27 cellular contexts compared by ENCODE assay signal in genomic region chr17:80117491-80118401, GRCh38. TPM values are rescaled to one million over a fixed set of nuclear protein-coding genes. Genes with fewer than 3 reads are reported as not detected.
DNase-seq lines count a peak whose midpoint lies in the region; ATAC-seq, FAIRE-seq and TF ChIP-seq lines count a peak whose summit lies in the region.
"Had no signal": no experiment of that assay in that cellular context is flagged by ENCODE, and none has a peak within 500 bp of the region (broad histone marks: within the 10 kb centered on the region; RNA-seq: fewer than 3 reads in every experiment).

No MANE protein-coding gene starts in this region.

- 13% methylated on average over 31 of the region's 31 CpGs for WGBS in K562 (ENCODE audit: insufficient coverage, low coverage, missing lambda C conversion rate)

- H3K9ac ChIP-seq in K562 (ENCODE audit: insufficient read depth in 1 of 2, low read depth in 2 of 2, low read length in 2 of 2), result peak overlapping the region in 1 of 2 experiments; percentile 52; a peak in 2 of 4 replicates
- H3K9ac ChIP-seq: parathyroid adenoma had no signal

- in situ Hi-C loops in K562 (cut with MboI), result no loop called here

- TF ChIP-seq POLR2A in K562 (conservative IDR thresholded peaks at IDR 0.05), result no peak

- FAIRE-seq in K562 (lab: Jason Lieb, UNC), result no peak
- FAIRE-seq: GM12891 had no signal

- H2AFZ ChIP-seq in K562 (ENCODE audit: low read depth, low read length), result no peak overlapping the region
- H2AFZ ChIP-seq: parathyroid adenoma had no signal

- H3K27me3 ChIP-seq in left ventricle myocardium inferior (ENCODE audit: low read depth), result no peaks in the 10 kb centered on the region
- H3K27me3 ChIP-seq in K562 (ENCODE audit: control insufficient read depth in 2 of 2, insufficient read depth in 2 of 2, low read length in 2 of 2), result peaks cover 46 to 63% of the 10 kb centered on the region in 2 experiments
- H3K27me3 ChIP-seq: brain microvascular endothelial cell had no signal

- H3K27ac ChIP-seq in left ventricle myocardium inferior (replicated peaks) (no peak overlapping the region), K562 (ENCODE audit: extremely low read depth, low read depth, low read length) (no peak overlapping the region)
- H3K27ac ChIP-seq: brain microvascular endothelial cell, epithelial cell of prostate, parathyroid adenoma had no signal

- DNase-seq in Right ventricle myocardium superior, result peak; percentile 36
- no peak for DNase-seq in left ventricle myocardium inferior
- DNase-seq in K562 (ENCODE audit: extremely low read depth in 1 of 4, low spot score in 3 of 4), result no peak
- peak; percentile 89 for DNase-seq in mesenteric fat pad (ENCODE audit: low spot score)
- DNase-seq in SHP77 (lab: John Stamatoyannopoulos, UW), result no peak
- no peak for DNase-seq in activated CD4-positive, CD25-positive, alpha-beta regulatory T cell (lab: John Stamatoyannopoulos, UW)
- DNase-seq: activated CD4-positive, alpha-beta T cell treated with anti-CD3 and anti-CD28 coated beads for 48 hours; activated CD8-positive, alpha-beta memory T cell treated with anti-CD3 and anti-CD28 coated beads for 24 hours; brain microvascular endothelial cell; CD4-positive, alpha-beta memory T cell; DMS 273 treated with DMSO at 0.1 percent for 48 hours; HCEC 1CT; Karpas-422; NCI-H1417 treated with DMSO at 0.1 percent for 48 hours; NCI-H2081; NCI-H2227 treated with DMSO at 0.1 percent for 48 hours; NCI-H526 treated with DMSO at 0.1 percent for 48 hours; right cardiac atrium; stimulated activated CD4-positive, alpha-beta T cell treated with anti-CD3 and anti-CD28 coated beads, Interleukin-4, amount 100 ng/mL, for 24 hours; stimulated activated naive CD4-positive, alpha-beta T cell; T-helper 17 cell had no signal

- CTCF ChIA-PET in K562 (lab: Yijun Ruan, JAX; ENCODE audit: low intra/inter-chr PET ratio), result no interaction called here

- TF ChIP-seq RAD21 in K562 (CRISPR knock-in tag; conservative IDR thresholded peaks at IDR 0.05 in 1 of 2, IDR thresholded peaks at IDR 0.05 in 1 of 2), result no peak

- H3K9me3 ChIP-seq in left ventricle myocardium inferior (replicated peaks) (peaks cover 6% of the 10 kb centered on the region), K562 (replicated peaks; ENCODE audit: control insufficient read depth, insufficient read depth, low read depth, low read length) (0 out of 2 replicates have a peak, but pooled peaks cover 5% of the 10 kb centered on the region)

- H3K4me1 ChIP-seq in left ventricle myocardium inferior (no peaks in the 10 kb centered on the region), K562 (replicated peaks in 1 of 2; ENCODE audit: control insufficient read depth in 2 of 2, insufficient read depth in 2 of 2, low read length in 2 of 2) (peaks cover 0 to 40% of the 10 kb centered on the region in 2 experiments; a peak in 2 of 5 replicates)
- H3K4me1 ChIP-seq: parathyroid adenoma had no signal

- no peaks in the 10 kb centered on the region for H3K79me2 ChIP-seq in K562 (ENCODE audit: control insufficient read depth, insufficient read depth, low read length)
- H3K79me2 ChIP-seq: parathyroid adenoma had no signal

- no peak overlapping the region for H3K4me2 ChIP-seq in K562 (ENCODE audit: insufficient read depth, low read length)

- POLR2A ChIA-PET in K562 (lab: Yijun Ruan, JAX), result interaction anchor here (1.4 to 2.2 kb wide), 2 partner anchors 10 to 24 kb away, joined by 4 to 7 read pairs; no protein-coding TSS in a partner anchor

- H4K20me1 ChIP-seq in K562 (replicated peaks; ENCODE audit: control insufficient read depth, insufficient read depth, low read length), result no peaks in the 10 kb centered on the region

- BruUV-seq in K562 (replicated peaks; lab: Mats Ljungman, UMichigan), result no TSS peak

- H3K36me3 ChIP-seq in left ventricle myocardium inferior (peaks cover 5% of the 10 kb centered on the region), K562 (ENCODE audit: control insufficient read depth, insufficient read depth, low read length) (no peaks in the 10 kb centered on the region)
- H3K36me3 ChIP-seq: brain microvascular endothelial cell had no signal

- intact Hi-C loops in Right ventricle myocardium superior (cut with DNase I), result no loop called here
- intact Hi-C loops in left ventricle myocardium inferior (cut with micrococcal nuclease), result no loop called here
- intact Hi-C loops in K562 (cut with micrococcal nuclease), result no loop called here

- ATAC-seq in Right ventricle myocardium superior (ENCODE audit: poor library complexity), result no peak
- ATAC-seq in K562, result peak; percentile 13; the same call in 1 of the 3 replicates
- no peak for ATAC-seq in HG03045 (IDR thresholded peaks at IDR 0.05; ENCODE audit: unreplicated experiment)
- ATAC-seq in HG02571 (IDR thresholded peaks at IDR 0.05; ENCODE audit: unreplicated experiment), result no peak
- ATAC-seq: T-helper 17 cell had no signal

- no peak overlapping the region for H3K4me3 ChIP-seq in left ventricle myocardium inferior
- H3K4me3 ChIP-seq in K562, result no peak overlapping the region

- no peak for TF ChIP-seq CTCF in left ventricle myocardium inferior (IDR thresholded peaks at IDR 0.05; ENCODE audit: borderline replicate concordance)
- TF ChIP-seq CTCF in K562 (IDR thresholded peaks at IDR 0.05 in 2 of 3, conservative IDR thresholded peaks at IDR 0.05 in 1 of 3; ENCODE audit: insufficient read depth in 2 of 3, low read depth in 1 of 3, low read length in 3 of 3), result no peak

- TF ChIP-seq EP300 in K562 (IDR thresholded peaks at IDR 0.05; ENCODE audit: low read length), result no peak

- no peaks in the 10 kb centered on the region for H3K9me1 ChIP-seq in K562 (ENCODE audit: control insufficient read depth, insufficient read depth, low read length)

RNA-seq across cellular contexts. Expression of gene GAA, which starts 16.4 kb away (rescaled TPM):
- total RNA-seq in Right ventricle myocardium superior (45.3 TPM), left ventricle myocardium inferior (44.4 TPM), K562 (2014; rRNA removed) (6.1 and 6.4 TPM in 2 replicates), K562 (2014; rRNA removed; fragmentation: Illumina TruSeq; extraction: Trizol) (1.1 and 1.2 TPM in 2 replicates), K562 (2015; rRNA removed; fragmentation: Illumina TruSeq; extraction: Trizol) (1.0 and 1.5 TPM in 2 replicates), K562 (2021) (3.8 and 4.0 TPM in 2 replicates), mesenteric fat pad (61.4 TPM)
- total RNA-seq in K562 (2011; cell fraction: chromatin; rRNA removed; ENCODE audit: low replicate concordance), result 7.6 and 18.3 TPM in 2 replicates
- total RNA-seq in K562 (2011; cell fraction: nucleolus; rRNA removed), result 11.8 and 20.2 TPM in 2 replicates
- total RNA-seq in K562 (2011; cell fraction: nucleoplasm; rRNA removed), result 9.5 and 13.4 TPM in 2 replicates
- polyA plus RNA-seq in K562 (2011; rRNA removed) (1.7 and 2.6 TPM in 2 replicates), K562 (2014; fragmentation: Illumina TruSeq; extraction: Trizol) (1.9 TPM in 2 replicates), K562 (2014; fragmentation: Nextera tagmentation; extraction: Ambion mirVana) (under 1 TPM; 0.15 to 0.87 TPM), K562 (2014; rRNA removed) (5.8 and 6.0 TPM in 2 replicates)
- polyA plus RNA-seq in K562 (2011; cell fraction: cytosol; rRNA removed), result 2.3 and 5.6 TPM in 2 replicates
- 14.5 and 29.7 TPM in 2 replicates for polyA plus RNA-seq in K562 (2011; cell fraction: nucleus; rRNA removed)
- polyA plus RNA-seq in K562 (2012), result 2.5 and 7.0 TPM in 2 replicates
- polyA minus RNA-seq in K562 (2011; rRNA and poly(A)+ RNA removed), result 0.57 and 0.63 TPM in 2 replicates
- 1.3 and 1.6 TPM in 2 replicates for polyA minus RNA-seq in K562 (2011; cell fraction: cytosol; rRNA and poly(A)+ RNA removed)
- polyA minus RNA-seq in K562 (2011; cell fraction: nucleus; rRNA and poly(A)+ RNA removed), result 6.2 and 6.9 TPM in 2 replicates

RNA-seq across cellular contexts. Expression of gene EIF4A3, which starts 29.2 kb away (rescaled TPM):
- total RNA-seq in Right ventricle myocardium superior (32.1 TPM), left ventricle myocardium inferior (30.0 TPM), K562 (2014; rRNA removed) (121 and 124 TPM in 2 replicates), K562 (2014; rRNA removed; fragmentation: Illumina TruSeq; extraction: Trizol) (147 and 157 TPM in 2 replicates), K562 (2015; rRNA removed; fragmentation: Illumina TruSeq; extraction: Trizol) (126 and 130 TPM in 2 replicates), K562 (2021) (133 and 139 TPM in 2 replicates), mesenteric fat pad (92.0 TPM)
- total RNA-seq in K562 (2011; cell fraction: chromatin; rRNA removed; ENCODE audit: low replicate concordance), result 97.7 and 109 TPM in 2 replicates
- 60.3 and 71.7 TPM in 2 replicates for total RNA-seq in K562 (2011; cell fraction: nucleolus; rRNA removed)
- total RNA-seq in K562 (2011; cell fraction: nucleoplasm; rRNA removed), result 81.0 and 81.6 TPM in 2 replicates
- polyA plus RNA-seq in K562 (2011; rRNA removed) (128 and 171 TPM in 2 replicates), K562 (2014; fragmentation: Illumina TruSeq; extraction: Trizol) (127 and 131 TPM in 2 replicates), K562 (2014; fragmentation: Nextera tagmentation; extraction: Ambion mirVana) (10 to 100 TPM; 62.7 to 67.0 TPM), K562 (2014; rRNA removed) (103 and 134 TPM in 2 replicates)
- 101 and 105 TPM in 2 replicates for polyA plus RNA-seq in K562 (2011; cell fraction: cytosol; rRNA removed)
- polyA plus RNA-seq in K562 (2011; cell fraction: nucleus; rRNA removed), result 68.0 and 84.5 TPM in 2 replicates
- polyA plus RNA-seq in K562 (2012), result 86.7 and 168 TPM in 2 replicates
- polyA minus RNA-seq in K562 (2011; rRNA and poly(A)+ RNA removed), result 114 and 154 TPM in 2 replicates
- 63.1 and 74.0 TPM in 2 replicates for polyA minus RNA-seq in K562 (2011; cell fraction: cytosol; rRNA and poly(A)+ RNA removed)
- polyA minus RNA-seq in K562 (2011; cell fraction: nucleus; rRNA and poly(A)+ RNA removed), result 27.3 and 35.1 TPM in 2 replicates

RNA-seq across cellular contexts. Expression of gene CARD14, which starts 52.1 kb away (rescaled TPM):
- not detected for total RNA-seq in Right ventricle myocardium superior
- total RNA-seq in left ventricle myocardium inferior, result 0.49 TPM
- not detected in 2 replicates for total RNA-seq in K562 (2011; cell fraction: chromatin; rRNA removed; ENCODE audit: low replicate concordance)
- total RNA-seq in K562 (2011; cell fraction: nucleolus; rRNA removed), result not detected in 2 replicates
- not detected in 2 replicates for total RNA-seq in K562 (2011; cell fraction: nucleoplasm; rRNA removed)
- not detected in 2 replicates for total RNA-seq in K562 (2014; rRNA removed)
- not detected in 2 replicates for total RNA-seq in K562 (2014; rRNA removed; fragmentation: Illumina TruSeq; extraction: Trizol)
- total RNA-seq in K562 (2015; rRNA removed; fragmentation: Illumina TruSeq; extraction: Trizol), result not detected in 2 replicates
- not detected in 2 replicates for total RNA-seq in K562 (2021)
- polyA plus RNA-seq in K562 (2011; rRNA removed), result not detected in 2 replicates
- polyA plus RNA-seq in K562 (2011; cell fraction: cytosol; rRNA removed), result not detected in 2 replicates
- polyA plus RNA-seq in K562 (2011; cell fraction: nucleus; rRNA removed), result not detected in 2 replicates
- 0.05 and 0.24 TPM in 2 replicates for polyA plus RNA-seq in K562 (2012)
- polyA plus RNA-seq in K562 (2014; fragmentation: Illumina TruSeq; extraction: Trizol), result not detected in 2 replicates
- not detected for polyA plus RNA-seq in K562 (2014; fragmentation: Nextera tagmentation; extraction: Ambion mirVana)
- not detected in 2 replicates for polyA plus RNA-seq in K562 (2014; rRNA removed)
- not detected in 2 replicates for polyA minus RNA-seq in K562 (2011; rRNA and poly(A)+ RNA removed)
- polyA minus RNA-seq in K562 (2011; cell fraction: cytosol; rRNA and poly(A)+ RNA removed), result 3.2 TPM in 1 of 2 replicates, not detected in the other
- polyA minus RNA-seq in K562 (2011; cell fraction: nucleus; rRNA and poly(A)+ RNA removed), result not detected in 2 replicates
- not detected for total RNA-seq in mesenteric fat pad
- total RNA-seq: kidney epithelial cell, T-helper 17 cell had no signal

Comparison
In these comparisons a context has a peak if more than half of its experiments do, and no peak if none do; other contexts are left out.
1. DNase-seq: peak in Right ventricle myocardium superior (single experiment) and mesenteric fat pad (single experiment); none in left ventricle myocardium inferior (single experiment), K562 (0 of 4), SHP77 (0 of 2) and activated CD4-positive, CD25-positive, alpha-beta regulatory T cell (0 of 4).